ENCODE assay signal across 9 cellular contexts in the genomic region with DNA sequence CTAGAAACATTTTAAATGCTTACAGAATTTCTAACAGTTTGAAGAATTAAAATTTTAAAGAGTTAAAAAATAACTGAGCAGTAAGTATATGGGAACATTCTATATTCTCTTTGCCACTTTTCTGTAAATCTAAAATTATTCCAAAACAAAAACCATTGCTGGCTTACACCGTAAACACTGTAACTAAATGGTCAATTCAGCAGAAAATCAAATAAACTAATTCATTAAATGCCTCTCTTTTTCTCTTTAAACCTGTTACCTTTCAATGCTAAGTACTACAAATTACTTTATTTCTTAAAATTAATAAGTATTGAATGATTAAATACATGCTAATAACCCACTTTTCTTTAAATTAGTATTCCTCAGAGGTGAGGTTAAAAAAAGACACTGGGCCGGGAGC. TPM values are rescaled to one million over a fixed set of nuclear protein-coding genes. Genes with fewer than 3 reads are reported as not detected.
"Had no signal": no experiment of that assay in that cellular context is flagged by ENCODE, and none has a peak within 500 bp of the region (broad histone marks: within the 10 kb centered on the region; RNA-seq: fewer than 3 reads in every experiment).

No MANE protein-coding gene starts in this region.

- FAIRE-seq: H1, H54, HTR-8/SVneo had no signal

- DNase-seq: H9, HCEC 1CT, KG1 had no signal

- H2AFZ ChIP-seq: GM23338 had no signal

- H3K4me2 ChIP-seq: GM23338 had no signal

- H3K4me3 ChIP-seq: GM23338 had no signal

RNA-seq across cellular contexts. Expression of gene TERB1, which starts 14.0 kb away (rescaled TPM):
- total RNA-seq: GM23338, H1, H9, HT-29 had no signal
- polyA plus RNA-seq: GM23338, H1, IgD-negative memory B cell had no signal

RNA-seq across cellular contexts. Expression of gene CA7, which starts 56.8 kb away (rescaled TPM):
- total RNA-seq: HT-29 had no signal
- polyA plus RNA-seq: IgD-negative memory B cell had no signal
